Comparison of ENCODE assay signal across 8 cellular contexts in the genomic region with DNA sequence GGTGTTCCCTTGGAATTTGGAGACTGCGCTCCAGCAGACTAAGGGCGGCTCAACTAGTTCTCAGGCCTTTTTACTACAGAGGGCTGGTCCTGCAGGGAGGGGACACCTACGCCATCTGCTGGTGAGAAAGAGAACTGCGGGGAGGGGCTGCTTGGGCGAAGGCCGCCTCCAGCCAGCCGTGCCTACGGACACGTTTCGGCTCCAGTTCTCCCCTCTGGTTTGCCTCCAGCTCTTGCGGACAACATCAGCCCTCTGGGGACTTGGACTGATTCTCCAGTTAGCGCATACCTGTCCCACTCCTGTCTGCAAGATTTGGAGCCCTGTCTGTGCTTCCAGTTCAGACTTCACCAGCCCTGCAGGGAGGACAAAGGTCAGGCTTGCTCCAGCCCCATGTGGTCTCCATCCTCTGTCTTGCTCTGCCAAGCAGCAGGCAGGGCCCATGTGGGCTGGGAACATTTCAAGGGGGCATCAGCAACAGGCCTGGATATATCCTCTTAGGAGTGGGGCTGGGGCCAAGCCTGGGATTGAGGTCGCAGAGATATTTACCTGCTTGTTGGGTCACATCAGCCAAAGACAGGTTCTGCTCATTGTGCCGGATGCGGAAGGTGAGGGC.
A peak's percentile ranks its signal among the peaks of the same experiment; 100 is the strongest.
DNase-seq lines count a peak whose midpoint lies in the region; ATAC-seq and TF ChIP-seq lines count a peak whose summit lies in the region.

No MANE protein-coding gene starts in this region.

- no peak overlapping the region for H3K27ac ChIP-seq in caudate nucleus (ENCODE audit: low read depth, low read length)

- peak; percentile 99 for TF ChIP-seq CTCF in GM12874 (IDR thresholded peaks at IDR 0.05; ENCODE audit: insufficient read depth, low read depth, low read length)

- DNase-seq in NCI-H345 (lab: John Stamatoyannopoulos, UW) (peak; percentile 79), caudate nucleus (lab: John Stamatoyannopoulos, UW) (peak in 58 of 61 donors; percentile 29 to 89 (median 67)), kidney tubule cell (ENCODE audit: low spot score) (peak; percentile 82)
- DNase-seq in activated CD4-positive, CD25-positive, alpha-beta regulatory T cell (lab: John Stamatoyannopoulos, UW), result peak; percentile 70 to 90 (median 78)
- peak; percentile 94 for DNase-seq in stimulated activated CD4-positive, alpha-beta T cell treated with anti-CD3 and anti-CD28 coated beads, Interleukin-2, amount 100 ng/mL, for 48 hours

- ATAC-seq in HG02981 (IDR thresholded peaks at IDR 0.05; ENCODE audit: unreplicated experiment) (peak; percentile 46), HG03108 (IDR thresholded peaks at IDR 0.05; ENCODE audit: unreplicated experiment) (no peak)
